1 cellular context compared by ENCODE assay signal in genomic region chr9:972512-973294, GRCh38.
TF ChIP-seq lines count a peak whose summit lies in the region.

No MANE protein-coding gene starts in this region.

TF ChIP-seq in WTC11, 78 proteins besides CTCF, POLR2A, EP300 and RAD21 (continued from another document):
- 0 out of 2 replicates have a peak, but pooled peaks have one; percentile 29 for TF ChIP-seq ZBTB43 (CRISPR knock-in tag; IDR thresholded peaks at IDR 0.05)
